19 cellular contexts compared by ENCODE assay signal in genomic region chr9:98132158-98132557, GRCh38.
"Had no signal": no experiment of that assay in that cellular context is flagged by ENCODE, and none has a peak within 500 bp of the region (broad histone marks: within the 10 kb centered on the region; RNA-seq: fewer than 3 reads in every experiment).

No MANE protein-coding gene starts in this region.

- H3K4me1 Mint-ChIP-seq: mesothelial cell of epicardium had no signal

- H3K4me3 ChIP-seq: ascending aorta, hepatocyte, left ventricle myocardium inferior, ovary, prostate gland, upper lobe of right lung had no signal

- H3K36me3 ChIP-seq: ascending aorta, brain microvascular endothelial cell, left ventricle myocardium inferior, ovary, upper lobe of right lung had no signal

- H3K27me3 Mint-ChIP-seq: activated naive CD4-positive, alpha-beta T cell treated with anti-CD3 and anti-CD28 coated beads, Interleukin-2, amount 50 U/mL, for 24 hours had no signal

- H3K9me3 ChIP-seq: ascending aorta, left ventricle myocardium inferior, ovary, prostate gland, upper lobe of right lung had no signal

- H3K27me3 ChIP-seq: ascending aorta, brain microvascular endothelial cell, hepatocyte, ovary, upper lobe of right lung had no signal

- H3K4me3 Mint-ChIP-seq: activated naive CD4-positive, alpha-beta T cell treated with anti-CD3 and anti-CD28 coated beads, Interleukin-2, amount 50 U/mL, for 24 hours; mesothelial cell of epicardium; natural killer cell had no signal

- ATAC-seq: esophagus mucosa; natural killer cell; stimulated activated naive CD8-positive, alpha-beta T cell treated with anti-CD3 and anti-CD28 coated beads, Interleukin-15, Interleukin-2, amounts not matched to agents 100 U/mL and 50 U/mL, for 24 hours; upper lobe of right lung had no signal

- H3K9me3 Mint-ChIP-seq: activated naive CD4-positive, alpha-beta T cell treated with anti-CD3 and anti-CD28 coated beads, Interleukin-2, amount 50 U/mL, for 24 hours; activated T-helper 2 cell treated with anti-CD3 and anti-CD28 coated beads, Interferon-gamma antibody, Interleukin-2, Interleukin-4, amounts not matched to agents 10 μg/mL and 5 μg/mL and 100 μg/mL, durations not matched to agents 14 hours and 24 hours and 36 hours; mesothelial cell of epicardium; natural killer cell had no signal

- DNase-seq: activated T-cell treated with anti-CD3 and anti-CD28 coated beads, Interleukin-2, amount 50 U/mL, for 1 hour; brain microvascular endothelial cell; caudate nucleus; effector memory CD4-positive, alpha-beta T cell; glutamatergic neuron; left ventricle myocardium inferior; natural killer cell; ovary; stimulated activated CD4-positive, alpha-beta T cell treated with anti-CD3 and anti-CD28 coated beads, Interleukin-4, amount 100 ng/mL, for 24 hours; stimulated activated naive CD8-positive, alpha-beta T cell treated with anti-CD3 and anti-CD28 coated beads, Interleukin-15, Interleukin-2, amounts not matched to agents 100 U/mL and 50 U/mL, for 24 hours; SW 1271; upper lobe of right lung had no signal

- H3K27ac Mint-ChIP-seq: activated naive CD4-positive, alpha-beta T cell treated with anti-CD3 and anti-CD28 coated beads, Interleukin-2, amount 50 U/mL, for 24 hours; activated T-helper 2 cell treated with anti-CD3 and anti-CD28 coated beads, Interferon-gamma antibody, Interleukin-2, Interleukin-4, amounts not matched to agents 10 μg/mL and 5 μg/mL and 100 μg/mL, durations not matched to agents 14 hours and 24 hours and 36 hours; mesothelial cell of epicardium; natural killer cell had no signal

- H3K79me2 ChIP-seq: hepatocyte had no signal

- H2AFZ ChIP-seq: hepatocyte had no signal

- H3K4me2 ChIP-seq: hepatocyte had no signal

- H3K27ac ChIP-seq: ascending aorta, brain microvascular endothelial cell, hepatocyte, left ventricle myocardium inferior, ovary, upper lobe of right lung had no signal

- H3K36me3 Mint-ChIP-seq: mesothelial cell of epicardium, natural killer cell had no signal

- H3K4me1 ChIP-seq: ascending aorta, left ventricle myocardium inferior, upper lobe of right lung had no signal
